8 cellular contexts compared by ENCODE assay signal in genomic region chr1:6962390-6962955, GRCh38.
DNase-seq lines count a peak whose midpoint lies in the region; ATAC-seq and TF ChIP-seq lines count a peak whose summit lies in the region.

No MANE protein-coding gene starts in this region.

- ATAC-seq in activated CD8-positive, alpha-beta T cell treated with anti-CD3 and anti-CD28 coated beads for 36 hours = peak; percentile 71
- ATAC-seq in HG03159 (IDR thresholded peaks at IDR 0.05; ENCODE audit: unreplicated experiment) (no peak), GM21737 (IDR thresholded peaks at IDR 0.05; ENCODE audit: unreplicated experiment) (no peak)

- peak overlapping the region; percentile 18 for H3K4me3 ChIP-seq in cardiac muscle cell

- no peak overlapping the region for H3K27ac ChIP-seq in cardiac muscle cell

- TF ChIP-seq CTCF in activated CD8-positive, alpha-beta T cell treated with anti-CD3 and anti-CD28 coated beads for 36 hours (IDR thresholded peaks at IDR 0.05) = no peak
- no peak for TF ChIP-seq CTCF in cardiac muscle cell (IDR thresholded peaks at IDR 0.05; ENCODE audit: low read depth, low read length)

- H3K27me3 Mint-ChIP-seq in activated CD8-positive, alpha-beta T cell treated with anti-CD3 and anti-CD28 coated beads for 36 hours = peaks cover 27% of the 10 kb centered on the region

- no peaks in the 10 kb centered on the region for H3K9me3 ChIP-seq in cardiac muscle cell (ENCODE audit: low read depth)

- H3K4me3 Mint-ChIP-seq in activated CD8-positive, alpha-beta T cell treated with anti-CD3 and anti-CD28 coated beads for 36 hours = peak overlapping the region; percentile 68

- peaks cover 38% of the 10 kb centered on the region for H3K4me1 ChIP-seq in cardiac muscle cell (ENCODE audit: low read depth)

- H3K27me3 ChIP-seq in cardiac muscle cell = no peaks in the 10 kb centered on the region

- H3K36me3 Mint-ChIP-seq in activated CD8-positive, alpha-beta T cell treated with anti-CD3 and anti-CD28 coated beads for 36 hours (ENCODE audit: low read depth) = no peaks in the 10 kb centered on the region

- H3K36me3 ChIP-seq in cardiac muscle cell = no peaks in the 10 kb centered on the region

- intact Hi-C loops in activated CD8-positive, alpha-beta T cell treated with anti-CD3 and anti-CD28 coated beads for 36 hours (cut with micrococcal nuclease) = no loop called here

- no peaks in the 10 kb centered on the region for H3K9me3 Mint-ChIP-seq in activated CD8-positive, alpha-beta T cell treated with anti-CD3 and anti-CD28 coated beads for 36 hours

- CTCF ChIA-PET in activated CD8-positive, alpha-beta T cell treated with anti-CD3 and anti-CD28 coated beads for 36 hours (lab: Charles Lee) = no interaction called here

- POLR2A ChIA-PET in activated CD8-positive, alpha-beta T cell treated with anti-CD3 and anti-CD28 coated beads for 36 hours (lab: Charles Lee) = no interaction called here

- DNase-seq in CD1c-positive myeloid dendritic cell (ENCODE audit: extremely low spot score) = peak; percentile 27
- DNase-seq in NCI-H2029 treated with DMSO at 0.1 percent for 48 hours (lab: John Stamatoyannopoulos, UW) = peak; percentile 16
- peak; percentile 91 for DNase-seq in activated CD8-positive, alpha-beta T cell treated with anti-CD3 and anti-CD28 coated beads for 36 hours
- peak; percentile 38 to 95 for DNase-seq in cardiac muscle cell (ENCODE audit: low read depth in 1 of 2, low spot score in 1 of 2)
- DNase-seq in stimulated activated CD4-positive, alpha-beta T cell treated with anti-CD3 and anti-CD28 coated beads, Interleukin-4, amount 100 ng/mL, for 4 hours = peak; percentile 30 to 38
- DNase-seq in DMS79 (lab: John Stamatoyannopoulos, UW) = no peak

- peaks cover 19% of the 10 kb centered on the region for H3K4me1 Mint-ChIP-seq in activated CD8-positive, alpha-beta T cell treated with anti-CD3 and anti-CD28 coated beads for 36 hours (ENCODE audit: low read depth)

- peak overlapping the region; percentile 92 for H3K27ac Mint-ChIP-seq in activated CD8-positive, alpha-beta T cell treated with anti-CD3 and anti-CD28 coated beads for 36 hours
